ENCODE assay signal across 2 cellular contexts in genomic region chr2:17579605-17580318, GRCh38.
TF ChIP-seq lines count a peak whose summit lies in the region.

No MANE protein-coding gene starts in this region.

TF ChIP-seq in A549, 52 proteins besides CTCF, POLR2A, EP300 and RAD21 (continued from another document):
- no peak for TF ChIP-seq ELK1 (IDR thresholded peaks at IDR 0.05; ENCODE audit: low read depth, low read length)
- TF ChIP-seq E2F6 (IDR thresholded peaks at IDR 0.05; ENCODE audit: borderline replicate concordance, low read depth): no peak
- TF ChIP-seq CHD2 (IDR thresholded peaks at IDR 0.05; ENCODE audit: low read length, partially characterized antibody): no peak
- no peak for TF ChIP-seq ZFP36 (IDR thresholded peaks at IDR 0.05; ENCODE audit: borderline replicate concordance, partially characterized antibody)
- no peak for TF ChIP-seq ATOH8 (CRISPR knock-in tag; IDR thresholded peaks at IDR 0.05; ENCODE audit: low read depth)
- TF ChIP-seq RNF2 (IDR thresholded peaks at IDR 0.05; ENCODE audit: borderline replicate concordance, low read depth): no peak
- TF ChIP-seq HMGXB4 (CRISPR knock-in tag; IDR thresholded peaks at IDR 0.05; ENCODE audit: borderline replicate concordance): no peak
- TF ChIP-seq BCL3 (IDR thresholded peaks at IDR 0.05): no peak
- TF ChIP-seq TFCP2L1 (CRISPR knock-in tag; IDR thresholded peaks at IDR 0.05): no peak
- TF ChIP-seq ESRRA (IDR thresholded peaks at IDR 0.05; ENCODE audit: borderline replicate concordance, low read length): no peak
- no peak for TF ChIP-seq USF2 (IDR thresholded peaks at IDR 0.05)
- no peak for TF ChIP-seq HES2 (IDR thresholded peaks at IDR 0.05)

TF ChIP-seq in HepG2, 621 proteins besides CTCF, POLR2A, EP300 and RAD21 (continued from another document and continues in another):
- TF ChIP-seq ARID5B (CRISPR knock-in tag; IDR thresholded peaks at IDR 0.05) (peak; percentile 66), ZNF580 (CRISPR knock-in tag; IDR thresholded peaks at IDR 0.05; ENCODE audit: borderline replicate concordance, low read depth) (peak; percentile 49; the same call in 1 of the 2 replicates), ZNF331 (CRISPR knock-in tag; IDR thresholded peaks at IDR 0.05) (peak; percentile 34; the same call in 1 of the 2 replicates), SOX5 (CRISPR knock-in tag; IDR thresholded peaks at IDR 0.05; ENCODE audit: borderline replicate concordance) (peak; percentile 74; the same call in 1 of the 2 replicates), SP5 (CRISPR knock-in tag; IDR thresholded peaks at IDR 0.05; ENCODE audit: borderline replicate concordance, low read depth) (peak; percentile 78), NFKBIZ (CRISPR knock-in tag; IDR thresholded peaks at IDR 0.05) (no peak), KDM2A (CRISPR knock-in tag; IDR thresholded peaks at IDR 0.05; ENCODE audit: borderline replicate concordance, low read depth) (0 out of 2 replicates have a peak, but pooled peaks have one; percentile 27), NCOA5 (CRISPR knock-in tag; IDR thresholded peaks at IDR 0.05) (no peak), CBX2 (IDR thresholded peaks at IDR 0.05; ENCODE audit: low read depth, low read length) (no peak), CBX2 (CRISPR knock-in tag; IDR thresholded peaks at IDR 0.05; ENCODE audit: low read depth) (no peak), SOX13 (IDR thresholded peaks at IDR 0.05) (0 out of 2 replicates have a peak, but pooled peaks have one; percentile 37), SOX13 (CRISPR knock-in tag; conservative IDR thresholded peaks at IDR 0.05 in 1 of 2, IDR thresholded peaks at IDR 0.05 in 1 of 2) (peak in 1 of 2 experiments; percentile 86; a peak in 2 of 4 replicates), PATZ1 (CRISPR knock-in tag; IDR thresholded peaks at IDR 0.05) (0 out of 2 replicates have a peak, but pooled peaks have one; percentile 17), SNAPC2 (CRISPR knock-in tag; IDR thresholded peaks at IDR 0.05) (no peak), GATAD2A (CRISPR knock-in tag; IDR thresholded peaks at IDR 0.05) (0 out of 2 replicates have a peak, but pooled peaks have one; percentile 24), ZFP90 (CRISPR knock-in tag; IDR thresholded peaks at IDR 0.05; ENCODE audit: borderline replicate concordance) (no peak), JARID2 (CRISPR knock-in tag; IDR thresholded peaks at IDR 0.05; ENCODE audit: insufficient replicate concordance) (no peak), SOX6 (IDR thresholded peaks at IDR 0.05) (no peak), SOX6 (CRISPR knock-in tag; IDR thresholded peaks at IDR 0.05) (0 out of 2 replicates have a peak, but pooled peaks have one; percentile 16), FOXA1 (IDR thresholded peaks at IDR 0.05) (no peak), FOXA1 (CRISPR knock-in tag; IDR thresholded peaks at IDR 0.05) (peak; percentile 35), ZBTB33 (CRISPR knock-in tag; IDR thresholded peaks at IDR 0.05) (no peak), ZNF770 (CRISPR knock-in tag; IDR thresholded peaks at IDR 0.05) (no peak), DNMT3B (CRISPR knock-in tag; conservative IDR thresholded peaks at IDR 0.05) (no peak), ZNF10 (CRISPR knock-in tag; IDR thresholded peaks at IDR 0.05; ENCODE audit: borderline replicate concordance, low read depth) (no peak), RARA (CRISPR knock-in tag; IDR thresholded peaks at IDR 0.05) (peak; percentile 35; the same call in 1 of the 2 replicates), ZNF24 (IDR thresholded peaks at IDR 0.05) (no peak), HNF1A (IDR thresholded peaks at IDR 0.05; ENCODE audit: low read depth) (no peak), HNF1A (CRISPR knock-in tag; IDR thresholded peaks at IDR 0.05; ENCODE audit: borderline replicate concordance) (peak; percentile 50; the same call in 1 of the 2 replicates), TBX2 (CRISPR knock-in tag; IDR thresholded peaks at IDR 0.05; ENCODE audit: borderline replicate concordance) (peak; percentile 61; the same call in 1 of the 2 replicates), TFE3 (CRISPR knock-in tag; IDR thresholded peaks at IDR 0.05) (no peak), RCOR2 (CRISPR knock-in tag; IDR thresholded peaks at IDR 0.05) (0 out of 2 replicates have a peak, but pooled peaks have one; percentile 37), HOXA3 (CRISPR knock-in tag; IDR thresholded peaks at IDR 0.05) (no peak)
